8 cellular contexts compared by ENCODE assay signal in the genomic region with DNA sequence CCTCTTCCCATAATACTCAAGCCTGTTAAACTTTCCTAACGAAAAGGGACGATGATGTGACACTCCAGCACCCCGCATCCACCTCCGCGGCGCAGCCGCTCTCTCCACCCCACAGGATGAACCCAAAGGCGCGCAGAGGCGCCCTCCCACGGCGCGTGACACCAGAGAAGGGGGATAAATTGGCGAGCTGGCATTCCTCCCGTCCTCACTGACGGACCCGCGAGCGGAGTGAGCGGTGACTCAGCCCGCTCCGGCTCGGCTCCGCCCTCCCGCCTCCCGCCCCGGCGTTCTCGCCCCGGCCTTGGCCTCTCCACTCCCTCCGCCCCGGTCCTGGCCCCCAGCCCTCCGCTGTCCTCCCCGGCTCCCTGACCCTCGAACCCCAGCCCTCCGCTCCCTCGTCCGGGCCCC. TPM values are rescaled to one million over a fixed set of nuclear protein-coding genes. Genes with fewer than 3 reads are reported as not detected.
DNase-seq lines count a peak whose midpoint lies in the region; ATAC-seq and TF ChIP-seq lines count a peak whose summit lies in the region.

No MANE protein-coding gene starts in this region.

- H3K4me3 ChIP-seq in AG04450 (ENCODE audit: low read depth, low read length) (peak overlapping the region; percentile 95), right lobe of liver (peak overlapping the region; percentile 91 to 99 (median 99))

- peaks cover 40% of the 10 kb centered on the region for H3K4me1 Mint-ChIP-seq in dendritic cell treated with granulocyte-macrophage colony-stimulating factor and Interleukin-4, amounts not matched to agents 40 ng/mL and 50 ng/mL, for 4 days (ENCODE audit: low read depth)

- intact Hi-C loops in dendritic cell treated with granulocyte-macrophage colony-stimulating factor and Interleukin-4, amounts not matched to agents 40 ng/mL and 50 ng/mL, for 4 days (cut with micrococcal nuclease): loop anchor here (10.0 kb wide), 1 partner anchor 107 kb away; the partner anchor contains the start of gene ATP11A
- intact Hi-C loops in right lobe of liver (cut with DNase I): no loop called here

- CTCF ChIA-PET in AG04450 (lab: Charles Lee): interaction anchor here (1.1 to 5.2 kb wide), 3 partner anchors 14 to 23 kb away, joined by 3 to 35 read pairs (median 3); no protein-coding TSS in a partner anchor

- TF ChIP-seq CTCF in AG04450 (IDR thresholded peaks at IDR 0.05; ENCODE audit: low read depth, low read length) (no peak), right lobe of liver (IDR thresholded peaks at IDR 0.05) (peak in 3 of 4 donors; percentile 7 to 24 (median 9))

- no peaks in the 10 kb centered on the region for H3K9me3 Mint-ChIP-seq in dendritic cell treated with granulocyte-macrophage colony-stimulating factor and Interleukin-4, amounts not matched to agents 40 ng/mL and 50 ng/mL, for 4 days

- peaks cover 0 to 13% (median 4%) of the 10 kb centered on the region in 4 donors for H3K4me1 ChIP-seq in right lobe of liver

- H3K36me3 ChIP-seq in right lobe of liver: no peaks in the 10 kb centered on the region

- H3K27ac ChIP-seq in AG04450 (ENCODE audit: low read depth, low read length) (peak overlapping the region; percentile 96), right lobe of liver (peak overlapping the region; percentile 92 to 98 (median 93))

- peak; percentile 41 for TF ChIP-seq POLR2A in right lobe of liver (IDR thresholded peaks at IDR 0.05)

- DNase-seq in AG04450 (ENCODE audit: low read depth, low spot score) (peak; percentile 67), NCI-H2196 (lab: John Stamatoyannopoulos, UW; ENCODE audit: unreplicated experiment) (peak; percentile 32), right lobe of liver (peak; percentile 90 to 93 (median 91))
- DNase-seq in activated CD4-positive, alpha-beta T cell treated with anti-CD3 and anti-CD28 coated beads for 48 hours: peak; percentile 83
- peak; percentile 77 for DNase-seq in stimulated activated CD4-positive, alpha-beta T cell treated with anti-CD3 and anti-CD28 coated beads, Interleukin-4, amount 100 ng/mL, for 24 hours

- H3K9me3 ChIP-seq in AG04450 (ENCODE audit: control insufficient read depth, insufficient read depth, low read length) (peaks cover 7% of the 10 kb centered on the region; the same call in 1 of the 2 replicates), right lobe of liver (no peaks in the 10 kb centered on the region)

- ATAC-seq in GM18519 (IDR thresholded peaks at IDR 0.05; ENCODE audit: low FRiP score, unreplicated experiment) (peak; percentile 33), HG03064 (IDR thresholded peaks at IDR 0.05; ENCODE audit: low read depth, unreplicated experiment) (peak; percentile 54), right lobe of liver (peak; percentile 88 to 94 (median 92))

- WGBS in right lobe of liver (ENCODE audit: insufficient coverage, low coverage, low lambda C conversion rate, missing lambda C conversion rate): 0% methylated on average over 9 of the region's 38 CpGs

- H3K27me3 Mint-ChIP-seq in dendritic cell treated with granulocyte-macrophage colony-stimulating factor and Interleukin-4, amounts not matched to agents 40 ng/mL and 50 ng/mL, for 4 days: no peaks in the 10 kb centered on the region

- H3K27me3 ChIP-seq in AG04450 (ENCODE audit: control insufficient read depth, insufficient read depth, low read length) (no peaks in the 10 kb centered on the region), right lobe of liver (no peaks in the 10 kb centered on the region)

- POLR2A ChIA-PET in AG04450 (lab: Yijun Ruan, JAX): interaction anchor here (1.0 kb wide), 1 partner anchor 20 kb away, joined by 3 read pairs; no protein-coding TSS in a partner anchor

- peaks cover 18% of the 10 kb centered on the region for H3K36me3 Mint-ChIP-seq in dendritic cell treated with granulocyte-macrophage colony-stimulating factor and Interleukin-4, amounts not matched to agents 40 ng/mL and 50 ng/mL, for 4 days (ENCODE audit: low read depth)

- peak overlapping the region; percentile 96 for H3K27ac Mint-ChIP-seq in dendritic cell treated with granulocyte-macrophage colony-stimulating factor and Interleukin-4, amounts not matched to agents 40 ng/mL and 50 ng/mL, for 4 days

- H3K4me3 Mint-ChIP-seq in dendritic cell treated with granulocyte-macrophage colony-stimulating factor and Interleukin-4, amounts not matched to agents 40 ng/mL and 50 ng/mL, for 4 days: peak overlapping the region; percentile 92

RNA-seq across cellular contexts. Expression of gene TUBGCP3, which starts 0.6 kb away (rescaled TPM):
- polyA plus RNA-seq in AG04450 (2011; rRNA removed): 11.3 and 11.8 TPM in 2 replicates
- 25.1 and 26.4 TPM in 2 replicates for polyA minus RNA-seq in AG04450 (2011; rRNA and poly(A)+ RNA removed)
- total RNA-seq in right lobe of liver: 10 to 100 TPM; 13.0 to 20.0 (median 17.6) TPM

Comparison
In these comparisons a context has a peak if more than half of its experiments do, and no peak if none do; other contexts are left out.
1. Peak in every context shown above with its lines: DNase-seq, ATAC-seq, H3K4me3 ChIP-seq and H3K27ac ChIP-seq.
2. DNase-seq: peak in every context shown above with its lines; median percentile 91 in right lobe of liver; 83 in activated CD4-positive, alpha-beta T cell treated with anti-CD3 and anti-CD28 coated beads for 48 hours; 77 in stimulated activated CD4-positive, alpha-beta T cell treated with anti-CD3 and anti-CD28 coated beads, Interleukin-4, amount 100 ng/mL, for 24 hours; 67 in AG04450; 32 in NCI-H2196.
3. ATAC-seq: peak in every context shown above with its lines; median percentile 92 in right lobe of liver; 54 in HG03064; 33 in GM18519.